Comparison of ENCODE assay signal across 13 cellular contexts in the genomic region with DNA sequence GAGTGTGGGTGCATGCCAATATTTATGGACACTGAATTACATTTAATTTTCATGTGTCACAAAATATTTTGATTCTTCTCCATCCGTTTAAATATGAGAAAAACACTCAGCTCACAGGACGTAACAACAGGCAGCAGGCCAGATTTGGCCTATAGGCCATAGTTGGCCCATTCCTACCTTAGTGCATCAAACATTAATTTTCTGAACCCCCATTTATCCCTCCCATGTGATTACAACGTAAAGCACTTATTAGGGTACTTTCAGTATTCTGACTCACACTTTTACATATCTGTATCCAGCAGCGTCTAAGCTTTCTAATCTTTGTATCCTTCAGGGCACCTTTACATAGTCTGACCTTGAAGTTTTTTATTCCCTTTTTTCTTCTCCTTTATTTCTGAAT. TPM values are rescaled to one million over a fixed set of nuclear protein-coding genes. Genes with fewer than 3 reads are reported as not detected.
DNase-seq lines count a peak whose midpoint lies in the region; ATAC-seq and TF ChIP-seq lines count a peak whose summit lies in the region.
"Had no signal": no experiment of that assay in that cellular context is flagged by ENCODE, and none has a peak within 500 bp of the region (broad histone marks: within the 10 kb centered on the region; RNA-seq: fewer than 3 reads in every experiment).

No MANE protein-coding gene starts in this region.

- DNase-seq in activated CD4-positive, alpha-beta T cell treated with anti-CD3 and anti-CD28 coated beads, Interleukin-2, amount 10 ng/mL, durations not matched to agents 7 days and 5 days: no peak
- DNase-seq in activated CD4-positive, alpha-beta T cell treated with anti-CD3 and anti-CD28 coated beads for 1 hour: no peak
- no peak for DNase-seq in activated B cell treated with CpG ODN at 0.5 μM for 24 hours
- DNase-seq in right cardiac atrium: no peak
- no peak for DNase-seq in NCI-H187 treated with DMSO at 0.1 percent for 48 hours (lab: John Stamatoyannopoulos, UW)
- no peak for DNase-seq in left lobe of liver (ENCODE audit: low spot score)
- DNase-seq: ACHN; effector CD8-positive, alpha-beta T cell; islet precursor cell; stimulated activated CD4-positive, alpha-beta T cell treated with anti-CD3 and anti-CD28 coated beads, Interleukin-15, amount 100 ng/mL, for 24 hours had no signal

- H3K9me3 Mint-ChIP-seq in activated CD4-positive, alpha-beta T cell treated with anti-CD3 and anti-CD28 coated beads, Interleukin-2, amount 10 ng/mL, durations not matched to agents 7 days and 5 days: no peaks in the 10 kb centered on the region
- no peaks in the 10 kb centered on the region for H3K9me3 Mint-ChIP-seq in activated B cell treated with CpG ODN at 0.5 μM for 24 hours
- no peaks in the 10 kb centered on the region for H3K9me3 Mint-ChIP-seq in stimulated activated memory B cell treated with anti-CD40 and anti-IgM and Interleukin-4, amounts not matched to agents 10 μg/mL and 1 μg/mL and 100 μg/mL, for 72 hours

- 55% methylated on average over 4 of the region's 4 CpGs for WGBS in right cardiac atrium

- peak overlapping the region; percentile 70 for H3K27ac ChIP-seq in right cardiac atrium (ENCODE audit: low read length)

- H3K27me3 Mint-ChIP-seq in activated CD4-positive, alpha-beta T cell treated with anti-CD3 and anti-CD28 coated beads, Interleukin-2, amount 10 ng/mL, durations not matched to agents 7 days and 5 days: no peaks in the 10 kb centered on the region
- no peaks in the 10 kb centered on the region for H3K27me3 Mint-ChIP-seq in activated B cell treated with CpG ODN at 0.5 μM for 24 hours
- no peaks in the 10 kb centered on the region for H3K27me3 Mint-ChIP-seq in stimulated activated memory B cell treated with anti-CD40 and anti-IgM and Interleukin-4, amounts not matched to agents 10 μg/mL and 1 μg/mL and 100 μg/mL, for 72 hours

- peaks cover 7% of the 10 kb centered on the region for H3K4me1 ChIP-seq in right cardiac atrium (ENCODE audit: control insufficient read depth, insufficient read depth, low read length)

- peaks cover 43% of the 10 kb centered on the region for H3K36me3 Mint-ChIP-seq in activated CD4-positive, alpha-beta T cell treated with anti-CD3 and anti-CD28 coated beads, Interleukin-2, amount 10 ng/mL, durations not matched to agents 7 days and 5 days (ENCODE audit: low read depth)
- H3K36me3 Mint-ChIP-seq in activated B cell treated with CpG ODN at 0.5 μM for 24 hours (ENCODE audit: low read depth): peaks cover 66% of the 10 kb centered on the region
- H3K36me3 Mint-ChIP-seq in stimulated activated memory B cell treated with anti-CD40 and anti-IgM and Interleukin-4, amounts not matched to agents 10 μg/mL and 1 μg/mL and 100 μg/mL, for 72 hours: peaks cover 34% of the 10 kb centered on the region

- no peak overlapping the region for H3K4me3 ChIP-seq in right cardiac atrium (ENCODE audit: low read length)

- peaks cover 50% of the 10 kb centered on the region for H3K4me1 Mint-ChIP-seq in activated CD4-positive, alpha-beta T cell treated with anti-CD3 and anti-CD28 coated beads, Interleukin-2, amount 10 ng/mL, durations not matched to agents 7 days and 5 days
- peaks cover 54% of the 10 kb centered on the region for H3K4me1 Mint-ChIP-seq in activated B cell treated with CpG ODN at 0.5 μM for 24 hours
- peaks cover 41% of the 10 kb centered on the region for H3K4me1 Mint-ChIP-seq in stimulated activated memory B cell treated with anti-CD40 and anti-IgM and Interleukin-4, amounts not matched to agents 10 μg/mL and 1 μg/mL and 100 μg/mL, for 72 hours

- no peak for ATAC-seq in activated B cell treated with CpG ODN at 0.5 μM for 24 hours (ENCODE audit: low read depth)
- ATAC-seq in right cardiac atrium: no peak
- no peak for ATAC-seq in stimulated activated memory B cell treated with anti-CD40 and anti-IgM and Interleukin-4, amounts not matched to agents 10 μg/mL and 1 μg/mL and 100 μg/mL, for 72 hours
- ATAC-seq in GM18868 (IDR thresholded peaks at IDR 0.05; ENCODE audit: unreplicated experiment): no peak
- no peak for ATAC-seq in left lobe of liver

- TF ChIP-seq CTCF in activated B cell treated with CpG ODN at 0.5 μM for 24 hours (IDR thresholded peaks at IDR 0.05): no peak

- POLR2A ChIA-PET in activated CD4-positive, alpha-beta T cell treated with anti-CD3 and anti-CD28 coated beads, Interleukin-2, amount 10 ng/mL, durations not matched to agents 7 days and 5 days (lab: Charles Lee): no interaction called here
- POLR2A ChIA-PET in activated B cell treated with CpG ODN at 0.5 μM for 24 hours (lab: Charles Lee): interaction anchor here (1.6 to 3.3 kb wide), 2 partner anchors 11 to 57 kb away, joined by 4 to 17 read pairs; a partner anchor contains a TSS

- CTCF ChIA-PET in activated CD4-positive, alpha-beta T cell treated with anti-CD3 and anti-CD28 coated beads, Interleukin-2, amount 10 ng/mL, durations not matched to agents 7 days and 5 days (lab: Charles Lee): interaction anchor here (0.6 to 1.3 kb wide), 5 partner anchors 28 to 271 kb away, joined by 3 read pairs; no protein-coding TSS in a partner anchor
- CTCF ChIA-PET in activated B cell treated with CpG ODN at 0.5 μM for 24 hours (lab: Charles Lee): no interaction called here

- H3K9me3 ChIP-seq in right cardiac atrium (ENCODE audit: control insufficient read depth, low read length): no peaks in the 10 kb centered on the region

- H3K4me3 Mint-ChIP-seq in activated CD4-positive, alpha-beta T cell treated with anti-CD3 and anti-CD28 coated beads, Interleukin-2, amount 10 ng/mL, durations not matched to agents 7 days and 5 days: peak overlapping the region; percentile 73
- H3K4me3 Mint-ChIP-seq in activated B cell treated with CpG ODN at 0.5 μM for 24 hours: peak overlapping the region; percentile 84
- peak overlapping the region; percentile 63 for H3K4me3 Mint-ChIP-seq in stimulated activated memory B cell treated with anti-CD40 and anti-IgM and Interleukin-4, amounts not matched to agents 10 μg/mL and 1 μg/mL and 100 μg/mL, for 72 hours

- no peaks in the 10 kb centered on the region for H3K27me3 ChIP-seq in right cardiac atrium (ENCODE audit: control insufficient read depth, insufficient read depth)

- intact Hi-C loops in activated B cell treated with CpG ODN at 0.5 μM for 24 hours (cut with micrococcal nuclease): loop anchor here (5.0 to 10.0 kb wide), 3 partner anchors 193 to 728 kb away; no protein-coding TSS in a partner anchor
- intact Hi-C loops in right cardiac atrium (cut with DNase I): no loop called here

- peak overlapping the region; percentile 93 for H3K27ac Mint-ChIP-seq in activated CD4-positive, alpha-beta T cell treated with anti-CD3 and anti-CD28 coated beads, Interleukin-2, amount 10 ng/mL, durations not matched to agents 7 days and 5 days
- peak overlapping the region; percentile 97 for H3K27ac Mint-ChIP-seq in activated B cell treated with CpG ODN at 0.5 μM for 24 hours
- peak overlapping the region; percentile 71 for H3K27ac Mint-ChIP-seq in stimulated activated memory B cell treated with anti-CD40 and anti-IgM and Interleukin-4, amounts not matched to agents 10 μg/mL and 1 μg/mL and 100 μg/mL, for 72 hours

RNA-seq across cellular contexts. Expression of a gene that starts 4.0 kb away (rescaled TPM):
- 10 to 100 TPM; 44.6 to 47.1 TPM for total RNA-seq in activated CD4-positive, alpha-beta T cell treated with anti-CD3 and anti-CD28 coated beads, Interleukin-2, amount 10 ng/mL, durations not matched to agents 7 days and 5 days
- total RNA-seq in activated B cell treated with CpG ODN at 0.5 μM for 24 hours (75.8 and 79.8 TPM in 2 replicates), right cardiac atrium (10 to 100 TPM; 14.6 to 30.3 (median 20.0) TPM), left lobe of liver (22.7 TPM)
- polyA plus RNA-seq in right cardiac atrium: 26.7 TPM

RNA-seq across cellular contexts. Expression of a gene that starts 11.2 kb away (rescaled TPM):
- 10 to 100 TPM; 31.9 to 35.0 TPM for total RNA-seq in activated CD4-positive, alpha-beta T cell treated with anti-CD3 and anti-CD28 coated beads, Interleukin-2, amount 10 ng/mL, durations not matched to agents 7 days and 5 days
- total RNA-seq in activated B cell treated with CpG ODN at 0.5 μM for 24 hours (16.2 and 20.0 TPM in 2 replicates), right cardiac atrium (10 to 100 TPM; 29.0 to 35.6 (median 32.5) TPM), left lobe of liver (8.5 TPM)
- polyA plus RNA-seq in right cardiac atrium: 9.7 TPM

RNA-seq across cellular contexts. Expression of a gene that starts 19.3 kb away (rescaled TPM):
- total RNA-seq in activated CD4-positive, alpha-beta T cell treated with anti-CD3 and anti-CD28 coated beads, Interleukin-2, amount 10 ng/mL, durations not matched to agents 7 days and 5 days: not detected
- total RNA-seq in activated B cell treated with CpG ODN at 0.5 μM for 24 hours (not detected in 2 replicates), right cardiac atrium (under 1 TPM in 2 of 4 donors, not detected in 2; 0.23 to 0.29 TPM), left lobe of liver (not detected)
- polyA plus RNA-seq in right cardiac atrium: 0.23 TPM
- total RNA-seq: activated CD8-positive, alpha-beta memory T cell treated with anti-CD3 and anti-CD28 coated beads for 36 hours had no signal

RNA-seq across cellular contexts. Expression of a gene that starts 56.7 kb away (rescaled TPM):
- total RNA-seq in activated CD4-positive, alpha-beta T cell treated with anti-CD3 and anti-CD28 coated beads, Interleukin-2, amount 10 ng/mL, durations not matched to agents 7 days and 5 days: 10 to 100 TPM; 53.2 to 63.2 TPM
- total RNA-seq in activated B cell treated with CpG ODN at 0.5 μM for 24 hours: 68.0 and 73.8 TPM in 2 replicates
- total RNA-seq in right cardiac atrium: 10 to 100 TPM; 22.9 to 29.8 (median 27.5) TPM
- polyA plus RNA-seq in right cardiac atrium: 16.8 TPM
- total RNA-seq in left lobe of liver: 9.3 TPM
